ENCODE assay signal across 24 cellular contexts in the genomic region with DNA sequence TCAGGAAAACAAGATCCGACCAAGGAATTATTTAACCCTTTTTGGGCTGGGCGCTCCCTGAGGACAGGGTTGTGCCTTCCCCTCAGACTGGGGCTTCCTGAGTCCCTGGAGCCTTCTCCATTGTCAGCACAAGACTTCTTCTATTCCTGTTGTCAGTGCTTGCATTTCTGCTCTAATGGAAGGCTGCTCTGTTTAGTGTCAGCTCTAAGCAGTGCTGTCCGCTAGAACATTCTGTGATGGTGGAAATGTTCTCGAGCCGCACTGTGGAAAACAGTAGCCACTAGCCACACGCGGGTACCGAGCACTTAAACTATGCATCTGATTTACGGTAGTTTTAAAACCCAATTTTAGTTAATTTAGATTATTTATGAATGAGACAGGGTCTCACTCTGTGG.
"Had no signal": no experiment of that assay in that cellular context is flagged by ENCODE, and none has a peak within 500 bp of the region (broad histone marks: within the 10 kb centered on the region; RNA-seq: fewer than 3 reads in every experiment).

No MANE protein-coding gene starts in this region.

- H3K27ac Mint-ChIP-seq: activated CD4-positive, alpha-beta memory T cell treated with anti-CD3 and anti-CD28 coated beads, Interleukin-2, amount 10 ng/mL, durations not matched to agents 7 days and 5 days; activated CD4-positive, alpha-beta T cell treated with anti-CD3 and anti-CD28 coated beads for 36 hours; activated naive CD4-positive, alpha-beta T cell treated with anti-CD3 and anti-CD28 coated beads, Interleukin-2, amount 50 U/mL, for 24 hours; activated naive CD8-positive, alpha-beta T cell treated with anti-CD3 and anti-CD28 coated beads, Interleukin-2, amount 50 U/mL, for 24 hours had no signal

- H3K4me3 ChIP-seq: ascending aorta had no signal

- H3K27me3 Mint-ChIP-seq: activated naive CD4-positive, alpha-beta T cell treated with anti-CD3 and anti-CD28 coated beads, Interleukin-2, amount 50 U/mL, for 24 hours had no signal

- H3K9ac ChIP-seq: SK-N-SH had no signal

- H3K9me3 Mint-ChIP-seq: activated CD4-positive, alpha-beta memory T cell treated with anti-CD3 and anti-CD28 coated beads, Interleukin-2, amount 10 ng/mL, durations not matched to agents 7 days and 5 days; activated naive CD4-positive, alpha-beta T cell treated with anti-CD3 and anti-CD28 coated beads, Interleukin-2, amount 50 U/mL, for 24 hours; activated naive CD8-positive, alpha-beta T cell treated with anti-CD3 and anti-CD28 coated beads, Interleukin-2, amount 50 U/mL, for 24 hours had no signal

- DNase-seq: activated CD4-positive, alpha-beta memory T cell treated with anti-CD3 and anti-CD28 coated beads, Interleukin-2, amount 10 ng/mL, durations not matched to agents 7 days and 5 days; activated CD4-positive, alpha-beta T cell treated with anti-CD3 and anti-CD28 coated beads for 36 hours; activated CD4-positive, alpha-beta T cell treated with anti-CD3 and anti-CD28 coated beads, Interleukin-2, amount 50 U/mL, for 1 hour; activated CD8-positive, alpha-beta memory T cell treated with anti-CD3 and anti-CD28 coated beads, Interleukin-2, amount 50 U/mL, for 4 hours; activated naive CD8-positive, alpha-beta T cell treated with anti-CD3 and anti-CD28 coated beads, Interleukin-2, amount 50 U/mL, for 24 hours; amniotic stem cell; Kasumi-1; KBM-7; NCI-H1048; NCI-H187 treated with DMSO at 0.1 percent for 48 hours; NCI-H2081 treated with DMSO at 0.1 percent for 48 hours; NCI-H2227 treated with DMSO at 0.1 percent for 48 hours; NCI-H446 treated with DMSO at 0.1 percent for 48 hours; NCI-H748 treated with DMSO at 0.1 percent for 48 hours; OCI-M1; RPMI8226; SK-N-SH; T-helper 1 cell had no signal

- H3K36me3 ChIP-seq: ascending aorta had no signal

- H3K4me3 Mint-ChIP-seq: activated CD4-positive, alpha-beta memory T cell treated with anti-CD3 and anti-CD28 coated beads, Interleukin-2, amount 10 ng/mL, durations not matched to agents 7 days and 5 days; activated CD4-positive, alpha-beta T cell treated with anti-CD3 and anti-CD28 coated beads for 36 hours; activated naive CD4-positive, alpha-beta T cell treated with anti-CD3 and anti-CD28 coated beads, Interleukin-2, amount 50 U/mL, for 24 hours; activated naive CD8-positive, alpha-beta T cell treated with anti-CD3 and anti-CD28 coated beads, Interleukin-2, amount 50 U/mL, for 24 hours; brain had no signal

- H3K27ac ChIP-seq: ascending aorta, VCaP had no signal

- H3K4me1 Mint-ChIP-seq: activated CD4-positive, alpha-beta memory T cell treated with anti-CD3 and anti-CD28 coated beads, Interleukin-2, amount 10 ng/mL, durations not matched to agents 7 days and 5 days; activated CD4-positive, alpha-beta T cell treated with anti-CD3 and anti-CD28 coated beads for 36 hours; activated naive CD4-positive, alpha-beta T cell treated with anti-CD3 and anti-CD28 coated beads, Interleukin-2, amount 50 U/mL, for 24 hours; activated naive CD8-positive, alpha-beta T cell treated with anti-CD3 and anti-CD28 coated beads, Interleukin-2, amount 50 U/mL, for 24 hours had no signal

- H3K27me3 ChIP-seq: ascending aorta had no signal

- ATAC-seq: activated CD4-positive, alpha-beta T cell treated with anti-CD3 and anti-CD28 coated beads for 36 hours; activated naive CD8-positive, alpha-beta T cell treated with anti-CD3 and anti-CD28 coated beads, Interleukin-2, amount 50 U/mL, for 24 hours; Panc1; Right ventricle myocardium inferior had no signal

- H3K4me1 ChIP-seq: ascending aorta had no signal

- H3K36me3 Mint-ChIP-seq: activated naive CD4-positive, alpha-beta T cell treated with anti-CD3 and anti-CD28 coated beads, Interleukin-2, amount 50 U/mL, for 24 hours; brain had no signal

- H3K9me3 ChIP-seq: ascending aorta, SK-N-SH had no signal

- H3K4me2 ChIP-seq: SK-N-SH had no signal
